Comparison of ENCODE assay signal across 9 cellular contexts in the genomic region with DNA sequence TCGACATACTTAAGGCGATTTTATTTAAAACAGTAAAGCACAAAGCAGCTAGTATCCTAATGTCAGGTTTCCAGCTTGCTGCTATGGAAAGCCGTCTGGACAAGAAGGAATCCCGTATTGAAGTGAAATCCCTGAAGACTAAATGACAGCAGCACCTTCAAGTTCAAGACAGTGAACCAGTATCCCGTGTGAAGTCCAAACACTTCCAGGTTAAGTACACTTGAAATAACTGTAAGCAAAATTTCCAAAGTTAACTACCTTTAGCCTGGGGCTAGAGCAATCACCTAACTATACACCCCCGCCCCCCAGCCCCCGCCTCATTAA. TPM values are rescaled to one million over a fixed set of nuclear protein-coding genes. Genes with fewer than 3 reads are reported as not detected.
DNase-seq lines count a peak whose midpoint lies in the region; ATAC-seq, FAIRE-seq and TF ChIP-seq lines count a peak whose summit lies in the region.
"Had no signal": no experiment of that assay in that cellular context is flagged by ENCODE, and none has a peak within 500 bp of the region (broad histone marks: within the 10 kb centered on the region; RNA-seq: fewer than 3 reads in every experiment).

No MANE protein-coding gene starts in this region.

- peak overlapping the region; percentile 67 to 81 for H3K4me3 Mint-ChIP-seq in activated T-cell treated with anti-CD3 and anti-CD28 coated beads, Interleukin-2, amount 50 U/mL, for 72 hours
- H3K4me3 Mint-ChIP-seq in type B pancreatic cell: peak overlapping the region; percentile 98

- peaks cover 0 to 4% of the 10 kb centered on the region in 2 donors for H3K36me3 Mint-ChIP-seq in activated T-cell treated with anti-CD3 and anti-CD28 coated beads, Interleukin-2, amount 50 U/mL, for 72 hours (ENCODE audit: insufficient read depth in 2 of 2)
- no peaks in the 10 kb centered on the region for H3K36me3 Mint-ChIP-seq in type B pancreatic cell

- no peaks in the 10 kb centered on the region; the same call in 2 of the 3 replicates for H3K36me3 ChIP-seq in K562 (ENCODE audit: control insufficient read depth, insufficient read depth, low read length)
- no peaks in the 10 kb centered on the region for H3K36me3 ChIP-seq in left lung
- H3K36me3 ChIP-seq: gastrocnemius medialis had no signal

- peaks cover 75% of the 10 kb centered on the region for H3K79me2 ChIP-seq in K562 (ENCODE audit: control insufficient read depth, insufficient read depth, low read length)

- H3K4me1 ChIP-seq in K562 (replicated peaks in 1 of 2; ENCODE audit: control insufficient read depth in 2 of 2, insufficient read depth in 2 of 2, low read length in 2 of 2): peaks cover 27 to 40% of the 10 kb centered on the region in 2 experiments
- peaks cover 0 to 53% of the 10 kb centered on the region in 2 donors for H3K4me1 ChIP-seq in left lung

- no peak for ATAC-seq in activated T-cell treated with anti-CD3 and anti-CD28 coated beads, Interleukin-2, amount 50 U/mL, for 72 hours (replicated peaks in 1 of 2)
- ATAC-seq in K562 (no peak; the same call in 2 of the 3 replicates), left lung (no peak), HG03432 (IDR thresholded peaks at IDR 0.05; ENCODE audit: unreplicated experiment) (no peak)
- ATAC-seq: gastrocnemius medialis had no signal

- 1% methylated on average over 6 of the region's 7 CpGs for WGBS in K562 (ENCODE audit: insufficient coverage, low coverage, missing lambda C conversion rate)

- POLR2A ChIA-PET in K562 (lab: Yijun Ruan, JAX): interaction anchor here (1.0 to 3.0 kb wide), 3 partner anchors 13 to 320 kb away, joined by 3 to 9 read pairs (median 3); a partner anchor contains a TSS

- no peaks in the 10 kb centered on the region for H4K20me1 ChIP-seq in K562 (replicated peaks; ENCODE audit: control insufficient read depth, insufficient read depth, low read length)

- H3K27me3 ChIP-seq in K562 (ENCODE audit: control insufficient read depth in 2 of 2, insufficient read depth in 2 of 2, low read length in 2 of 2) (no peaks in the 10 kb centered on the region), left lung (no peaks in the 10 kb centered on the region)

- no peak for DNase-seq in activated T-cell treated with anti-CD3 and anti-CD28 coated beads, Interleukin-2, amount 50 U/mL, for 72 hours
- DNase-seq in activated T-cell treated with anti-CD3 and anti-CD28 coated beads for 4 hours (no peak), K562 (ENCODE audit: extremely low read depth in 1 of 4, low spot score in 3 of 4) (peak in 1 of 4 experiments; percentile 42), left lung (no peak), type B pancreatic cell (ENCODE audit: extremely low spot score, unreplicated experiment) (no peak), DMS153 (lab: John Stamatoyannopoulos, UW) (no peak), AG20443 (ENCODE audit: low spot score) (no peak)
- DNase-seq: gastrocnemius medialis had no signal

- intact Hi-C loops in K562 (cut with micrococcal nuclease): loop anchor here (5.0 kb wide), 1 partner anchor 100 kb away; no protein-coding TSS in a partner anchor
- intact Hi-C loops in left lung (cut with DNase I): no loop called here

- CTCF ChIA-PET in K562 (lab: Yijun Ruan, JAX; ENCODE audit: low intra/inter-chr PET ratio): no interaction called here

- H3K9me3 ChIP-seq in K562 (replicated peaks; ENCODE audit: control insufficient read depth, insufficient read depth, low read depth, low read length) (peaks cover 5% of the 10 kb centered on the region; the same call in 1 of the 2 replicates), left lung (no peaks in the 10 kb centered on the region)
- H3K9me3 ChIP-seq: gastrocnemius medialis had no signal

- BruUV-seq in K562 (replicated peaks; lab: Mats Ljungman, UMichigan): TSS peak; percentile 39

- no peak for TF ChIP-seq POLR2A in K562 (conservative IDR thresholded peaks at IDR 0.05)

- H3K9me1 ChIP-seq in K562 (ENCODE audit: control insufficient read depth, insufficient read depth, low read length): no peaks in the 10 kb centered on the region

- no peaks in the 10 kb centered on the region for H3K9me3 Mint-ChIP-seq in activated T-cell treated with anti-CD3 and anti-CD28 coated beads, Interleukin-2, amount 50 U/mL, for 72 hours
- no peaks in the 10 kb centered on the region for H3K9me3 Mint-ChIP-seq in type B pancreatic cell

- no peak for TF ChIP-seq RAD21 in K562 (CRISPR knock-in tag; conservative IDR thresholded peaks at IDR 0.05 in 1 of 2, IDR thresholded peaks at IDR 0.05 in 1 of 2)

- peak overlapping the region; percentile 54 for H3K27ac ChIP-seq in K562 (ENCODE audit: extremely low read depth, low read depth, low read length)
- peak overlapping the region; percentile 73 to 90 for H3K27ac ChIP-seq in left lung
- H3K27ac ChIP-seq: gastrocnemius medialis had no signal

- no peak for TF ChIP-seq EP300 in K562 (IDR thresholded peaks at IDR 0.05; ENCODE audit: low read length)

- no peak for FAIRE-seq in K562 (lab: Jason Lieb, UNC)

- H3K27ac Mint-ChIP-seq in activated T-cell treated with anti-CD3 and anti-CD28 coated beads, Interleukin-2, amount 50 U/mL, for 72 hours: no peak overlapping the region
- H3K27ac Mint-ChIP-seq in type B pancreatic cell: peak overlapping the region; percentile 95

- H3K4me3 ChIP-seq in K562 (peak overlapping the region; percentile 68), left lung (peak overlapping the region; percentile 64 to 78)

- peak overlapping the region; percentile 79 for H3K4me2 ChIP-seq in K562 (ENCODE audit: insufficient read depth, low read length)

- peak overlapping the region; percentile 65 to 91; a peak in 3 of 4 replicates for H3K9ac ChIP-seq in K562 (ENCODE audit: insufficient read depth in 1 of 2, low read depth in 2 of 2, low read length in 2 of 2)

- no peak overlapping the region; the same call in 1 of the 2 replicates for H2AFZ ChIP-seq in K562 (ENCODE audit: low read depth, low read length)

- TF ChIP-seq CTCF in K562 (IDR thresholded peaks at IDR 0.05 in 2 of 3, conservative IDR thresholded peaks at IDR 0.05 in 1 of 3; ENCODE audit: insufficient read depth in 2 of 3, low read depth in 1 of 3, low read length in 3 of 3) (no peak), left lung (IDR thresholded peaks at IDR 0.05) (no peak), type B pancreatic cell (conservative IDR thresholded peaks at IDR 0.05) (no peak)

- in situ Hi-C loops in K562 (cut with MboI): no loop called here

- peaks cover 10% of the 10 kb centered on the region for H3K27me3 Mint-ChIP-seq in activated T-cell treated with anti-CD3 and anti-CD28 coated beads, Interleukin-2, amount 50 U/mL, for 72 hours (ENCODE audit: low read depth)
- H3K27me3 Mint-ChIP-seq in type B pancreatic cell: peaks cover 3% of the 10 kb centered on the region

- peaks cover 17% of the 10 kb centered on the region for H3K4me1 Mint-ChIP-seq in activated T-cell treated with anti-CD3 and anti-CD28 coated beads, Interleukin-2, amount 50 U/mL, for 72 hours (ENCODE audit: low read depth)
- H3K4me1 Mint-ChIP-seq in type B pancreatic cell (ENCODE audit: unreplicated experiment): peaks cover 32% of the 10 kb centered on the region

TF ChIP-seq in K562, 482 proteins besides CTCF, POLR2A, EP300 and RAD21 (continues in another document):
- TF ChIP-seq NR2C1 (IDR thresholded peaks at IDR 0.05) (peak; percentile 73), NR2C1 (tag; IDR thresholded peaks at IDR 0.05) (no peak), MECOM (CRISPR knock-in tag; IDR thresholded peaks at IDR 0.05) (no peak)
- TF ChIP-seq, protein P1, sequence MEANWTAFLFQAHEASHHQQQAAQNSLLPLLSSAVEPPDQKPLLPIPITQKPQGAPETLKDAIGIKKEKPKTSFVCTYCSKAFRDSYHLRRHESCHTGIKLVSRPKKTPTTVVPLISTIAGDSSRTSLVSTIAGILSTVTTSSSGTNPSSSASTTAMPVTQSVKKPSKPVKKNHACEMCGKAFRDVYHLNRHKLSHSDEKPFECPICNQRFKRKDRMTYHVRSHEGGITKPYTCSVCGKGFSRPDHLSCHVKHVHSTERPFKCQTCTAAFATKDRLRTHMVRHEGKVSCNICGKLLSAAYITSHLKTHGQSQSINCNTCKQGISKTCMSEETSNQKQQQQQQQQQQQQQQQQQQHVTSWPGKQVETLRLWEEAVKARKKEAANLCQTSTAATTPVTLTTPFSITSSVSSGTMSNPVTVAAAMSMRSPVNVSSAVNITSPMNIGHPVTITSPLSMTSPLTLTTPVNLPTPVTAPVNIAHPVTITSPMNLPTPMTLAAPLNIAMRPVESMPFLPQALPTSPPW (CRISPR knock-in tag; IDR thresholded peaks at IDR 0.05): peak; percentile 49; the same call in 1 of the 2 replicates
- TF ChIP-seq, protein P2, sequence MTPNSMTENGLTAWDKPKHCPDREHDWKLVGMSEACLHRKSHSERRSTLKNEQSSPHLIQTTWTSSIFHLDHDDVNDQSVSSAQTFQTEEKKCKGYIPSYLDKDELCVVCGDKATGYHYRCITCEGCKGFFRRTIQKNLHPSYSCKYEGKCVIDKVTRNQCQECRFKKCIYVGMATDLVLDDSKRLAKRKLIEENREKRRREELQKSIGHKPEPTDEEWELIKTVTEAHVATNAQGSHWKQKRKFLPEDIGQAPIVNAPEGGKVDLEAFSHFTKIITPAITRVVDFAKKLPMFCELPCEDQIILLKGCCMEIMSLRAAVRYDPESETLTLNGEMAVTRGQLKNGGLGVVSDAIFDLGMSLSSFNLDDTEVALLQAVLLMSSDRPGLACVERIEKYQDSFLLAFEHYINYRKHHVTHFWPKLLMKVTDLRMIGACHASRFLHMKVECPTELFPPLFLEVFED (CRISPR knock-in tag; conservative IDR thresholded peaks at IDR 0.05): no peak

RNA-seq across cellular contexts. Expression of a gene that starts 1.2 kb away (rescaled TPM):
- 1 to 10 TPM; 3.5 to 7.7 TPM for total RNA-seq in activated T-cell treated with anti-CD3 and anti-CD28 coated beads, Interleukin-2, amount 50 U/mL, for 72 hours
- total RNA-seq in K562 (2011; cell fraction: chromatin; rRNA removed; ENCODE audit: low replicate concordance): 112 and 313 TPM in 2 replicates
- total RNA-seq in K562 (2011; cell fraction: nucleolus; rRNA removed): 47.4 and 65.8 TPM in 2 replicates
- 143 and 203 TPM in 2 replicates for total RNA-seq in K562 (2011; cell fraction: nucleoplasm; rRNA removed)
- total RNA-seq in K562 (2014; rRNA removed) (19.2 and 22.8 TPM in 2 replicates), K562 (2014; rRNA removed; fragmentation: Illumina TruSeq; extraction: Trizol) (48.9 and 54.3 TPM in 2 replicates), K562 (2015; rRNA removed; fragmentation: Illumina TruSeq; extraction: Trizol) (26.1 and 27.9 TPM in 2 replicates), K562 (2021) (42.8 and 44.6 TPM in 2 replicates), left lung (10 to 100 TPM; 32.7 to 32.9 TPM), type B pancreatic cell (ENCODE audit: low replicate concordance) (53.0 and 60.8 TPM in 2 replicates)
- polyA plus RNA-seq in K562 (2011; rRNA removed) (101 and 122 TPM in 2 replicates), K562 (2014; fragmentation: Illumina TruSeq; extraction: Trizol) (43.9 and 44.4 TPM in 2 replicates), K562 (2014; fragmentation: Nextera tagmentation; extraction: Ambion mirVana) (10 to 100 TPM in 1 of 2 experiments, 1 to 10 TPM in 1; 8.4 to 11.2 TPM), K562 (2014; rRNA removed) (27.6 and 31.1 TPM in 2 replicates)
- 18.7 and 42.5 TPM in 2 replicates for polyA plus RNA-seq in K562 (2011; cell fraction: cytosol; rRNA removed)
- 251 and 267 TPM in 2 replicates for polyA plus RNA-seq in K562 (2011; cell fraction: nucleus; rRNA removed)
- polyA plus RNA-seq in K562 (2012): 19.2 and 19.7 TPM in 2 replicates
- polyA minus RNA-seq in K562 (2011; rRNA and poly(A)+ RNA removed): 107 and 132 TPM in 2 replicates
- 31.1 and 32.9 TPM in 2 replicates for polyA minus RNA-seq in K562 (2011; cell fraction: cytosol; rRNA and poly(A)+ RNA removed)
- 59.0 and 76.9 TPM in 2 replicates for polyA minus RNA-seq in K562 (2011; cell fraction: nucleus; rRNA and poly(A)+ RNA removed)
